Comparison of ENCODE assay signal across 8 cellular contexts in genomic region chr13:76879876-76880270, GRCh38. TPM values are rescaled to one million over a fixed set of nuclear protein-coding genes. Genes with fewer than 3 reads are reported as not detected.
DNase-seq lines count a peak whose midpoint lies in the region; ATAC-seq and TF ChIP-seq lines count a peak whose summit lies in the region.

No MANE protein-coding gene starts in this region.

- H3K4me1 Mint-ChIP-seq in activated CD4-positive, alpha-beta memory T cell treated with anti-CD3 and anti-CD28 coated beads for 36 hours (ENCODE audit: low read depth) = peaks cover 38% of the 10 kb centered on the region

- no peaks in the 10 kb centered on the region for H3K27me3 Mint-ChIP-seq in activated CD4-positive, alpha-beta memory T cell treated with anti-CD3 and anti-CD28 coated beads for 36 hours

- 49 to 57% methylated on average over 3 of the region's 3 CpGs for WGBS in lung, 2 donors

- H3K36me3 Mint-ChIP-seq in activated CD4-positive, alpha-beta memory T cell treated with anti-CD3 and anti-CD28 coated beads for 36 hours = no peaks in the 10 kb centered on the region

- ATAC-seq in GM21529 (IDR thresholded peaks at IDR 0.05; ENCODE audit: unreplicated experiment) = peak; percentile 19
- ATAC-seq in lung (ENCODE audit: insufficient read depth, low FRiP score) = no peak
- ATAC-seq in GM18873 (IDR thresholded peaks at IDR 0.05; ENCODE audit: low FRiP score, unreplicated experiment) = no peak

- no peak overlapping the region for H3K4me3 Mint-ChIP-seq in activated CD4-positive, alpha-beta memory T cell treated with anti-CD3 and anti-CD28 coated beads for 36 hours

- H3K27ac ChIP-seq in BLaER1 treated with 17β-estradiol and CSF1 and Interleukin-3, amounts not matched to agents 10 nM and 100 nM = peak overlapping the region; percentile 89 to 98 (median 96)
- H3K27ac ChIP-seq in lung (ENCODE audit: low read depth in 1 of 2, low read length in 1 of 2) = peak overlapping the region; percentile 88 to 91

- peaks cover 0 to 11% (median 8%) of the 10 kb centered on the region in 11 experiments; a peak in 12 of 22 replicates for H4K20me1 ChIP-seq in BLaER1 treated with 17β-estradiol and CSF1 and Interleukin-3, amounts not matched to agents 10 nM and 100 nM

- H3K4me1 ChIP-seq in BLaER1 treated with 17β-estradiol and CSF1 and Interleukin-3, amounts not matched to agents 10 nM and 100 nM = peaks cover 33 to 59% (median 45%) of the 10 kb centered on the region in 10 experiments
- H3K4me1 ChIP-seq in lung (ENCODE audit: control insufficient read depth in 2 of 2, insufficient read depth in 2 of 2, low read length in 2 of 2) = peaks cover 3 to 9% of the 10 kb centered on the region in 2 donors

- TF ChIP-seq CTCF in lung (IDR thresholded peaks at IDR 0.05; ENCODE audit: control extremely low read depth, extremely low read depth) (no peak), GM10248 (IDR thresholded peaks at IDR 0.05; ENCODE audit: control extremely low read depth, extremely low read depth, low read depth, missing control alignments) (no peak)

- POLR2A ChIA-PET in activated CD4-positive, alpha-beta memory T cell treated with anti-CD3 and anti-CD28 coated beads for 36 hours (lab: Charles Lee) = no interaction called here
- POLR2A ChIA-PET in GM10248 (lab: Yijun Ruan, JAX) = no interaction called here

- H3K27me3 ChIP-seq in BLaER1 treated with 17β-estradiol and CSF1 and Interleukin-3, amounts not matched to agents 10 nM and 100 nM = no peaks in the 10 kb centered on the region
- H3K27me3 ChIP-seq in lung (ENCODE audit: control insufficient read depth, insufficient read depth) = no peaks in the 10 kb centered on the region
- peaks cover 8% of the 10 kb centered on the region for H3K27me3 ChIP-seq in H7 (ENCODE audit: control insufficient read depth, insufficient read depth, low read length)

- peak overlapping the region in 7 of 10 experiments; percentile 18 to 99 (median 84); a peak in 10 of 20 replicates for H3K4me3 ChIP-seq in BLaER1 treated with 17β-estradiol and CSF1 and Interleukin-3, amounts not matched to agents 10 nM and 100 nM
- H3K4me3 ChIP-seq in lung (no peak overlapping the region), H7 (ENCODE audit: insufficient read depth, low read depth, low read length) (no peak overlapping the region)

- peaks cover 0 to 45% (median 36%) of the 10 kb centered on the region in 11 experiments; a peak in 15 of 22 replicates for H3K36me3 ChIP-seq in BLaER1 treated with 17β-estradiol and CSF1 and Interleukin-3, amounts not matched to agents 10 nM and 100 nM
- H3K36me3 ChIP-seq in lung (ENCODE audit: control insufficient read depth in 2 of 2, insufficient read depth in 2 of 2, low read length in 2 of 2) (no peaks in the 10 kb centered on the region), H7 (replicated peaks; ENCODE audit: control insufficient read depth, insufficient read depth, low read length) (no peaks in the 10 kb centered on the region)

- peak overlapping the region; percentile 43 to 98 (median 80); a peak in 21 of 22 replicates for H3K4me2 ChIP-seq in BLaER1 treated with 17β-estradiol and CSF1 and Interleukin-3, amounts not matched to agents 10 nM and 100 nM

- CTCF ChIA-PET in activated CD4-positive, alpha-beta memory T cell treated with anti-CD3 and anti-CD28 coated beads for 36 hours (lab: Charles Lee) = interaction anchor here (0.9 to 1.6 kb wide), 3 partner anchors 24 to 57 kb away, joined by 3 to 7 read pairs (median 5); no protein-coding TSS in a partner anchor
- CTCF ChIA-PET in GM10248 (lab: Yijun Ruan, JAX) = interaction anchor here (0.9 to 1.6 kb wide), 6 partner anchors 14 to 215 kb away, joined by 3 to 6 read pairs (median 4); no protein-coding TSS in a partner anchor

- no peak for DNase-seq in activated CD4-positive, alpha-beta memory T cell treated with anti-CD3 and anti-CD28 coated beads for 36 hours
- no peak for DNase-seq in lung (ENCODE audit: low spot score)
- no peak for DNase-seq in GM10248 (ENCODE audit: extremely low spot score)
- DNase-seq in NCI-H2081 treated with DMSO at 0.1 percent for 48 hours (lab: John Stamatoyannopoulos, UW) = no peak
- no peak for DNase-seq in H7

- H3K9me3 ChIP-seq in BLaER1 treated with 17β-estradiol and CSF1 and Interleukin-3, amounts not matched to agents 10 nM and 100 nM (replicated peaks in 1 of 11) = peaks cover 0 to 48% (median 5%) of the 10 kb centered on the region in 11 experiments; a peak in 9 of 22 replicates
- no peaks in the 10 kb centered on the region for H3K9me3 ChIP-seq in lung (ENCODE audit: control insufficient read depth in 2 of 2, insufficient read depth in 1 of 2, low read length in 1 of 2)

- H3K9ac ChIP-seq in BLaER1 treated with 17β-estradiol and CSF1 and Interleukin-3, amounts not matched to agents 10 nM and 100 nM = peak overlapping the region; percentile 72 to 98 (median 83)

- peak overlapping the region; percentile 77 for H3K27ac Mint-ChIP-seq in activated CD4-positive, alpha-beta memory T cell treated with anti-CD3 and anti-CD28 coated beads for 36 hours

- intact Hi-C loops in activated CD4-positive, alpha-beta memory T cell treated with anti-CD3 and anti-CD28 coated beads for 36 hours (cut with micrococcal nuclease) = loop anchor here (1.0 kb wide), 2 partner anchors 52 to 111 kb away; no protein-coding TSS in a partner anchor

- H3K9me3 Mint-ChIP-seq in activated CD4-positive, alpha-beta memory T cell treated with anti-CD3 and anti-CD28 coated beads for 36 hours = no peaks in the 10 kb centered on the region

RNA-seq across cellular contexts. Expression of gene KCTD12, which starts 6.3 kb away (rescaled TPM):
- total RNA-seq in activated CD4-positive, alpha-beta memory T cell treated with anti-CD3 and anti-CD28 coated beads for 36 hours = 1 to 10 TPM; 6.1 to 6.7 TPM
- total RNA-seq in lung = 100 to 1,000 TPM; 140 to 188 TPM
- polyA plus RNA-seq in lung = 10 to 100 TPM; 26.2 to 63.6 TPM
- total RNA-seq in H7 (2014; rRNA removed; shearing (Covaris generic)) = 3.5 and 4.2 TPM in 2 replicates

Comparison
In these comparisons a context has a peak if more than half of its experiments do, and no peak if none do; other contexts are left out.
1. H3K4me3 ChIP-seq: peak in BLaER1 treated with 17β-estradiol and CSF1 and Interleukin-3, amounts not matched to agents 10 nM and 100 nM (7 of 10); none in lung (single experiment) and H7 (single experiment).
2. RNA of gene KCTD12, which starts 6.3 kb away (total RNA-seq): 140 to 188 TPM in lung; 6.1 to 6.7 TPM in activated CD4-positive, alpha-beta memory T cell treated with anti-CD3 and anti-CD28 coated beads for 36 hours and 3.5 to 4.2 TPM in H7; every median in the first group is over 10 times any median in the second.